ENCODE assay signal across 21 cellular contexts in genomic region chr22:18059473-18059872, GRCh38. TPM values are rescaled to one million over a fixed set of nuclear protein-coding genes. Genes with fewer than 3 reads are reported as not detected.
A peak's percentile ranks its signal among the peaks of the same experiment; 100 is the strongest.
DNase-seq lines count a peak whose midpoint lies in the region; ATAC-seq, FAIRE-seq and TF ChIP-seq lines count a peak whose summit lies in the region.
"Had no signal": no experiment of that assay in that cellular context is flagged by ENCODE, and none has a peak within 500 bp of the region (broad histone marks: within the 10 kb centered on the region; RNA-seq: fewer than 3 reads in every experiment).

No MANE protein-coding gene starts in this region.

- dilution Hi-C loops in IMR-90 (cut with HindIII; ENCODE audit: low sequenced_read_pairs, unreplicated experiment), result no loop called here

- H3K9ac ChIP-seq in IMR-90 (ENCODE audit: low read depth, low read length), result no peak overlapping the region
- no peak overlapping the region for H3K9ac ChIP-seq in GM12878 (ENCODE audit: control insufficient read depth, insufficient read depth, low read length)
- no peak overlapping the region for H3K9ac ChIP-seq in neural progenitor cell
- H3K9ac ChIP-seq: BLaER1 treated with 17β-estradiol and CSF1 and Interleukin-3, amounts not matched to agents 10 nM and 100 nM had no signal

- H3F3A ChIP-seq in neural progenitor cell (ENCODE audit: low read depth), result no peaks in the 10 kb centered on the region

- no peak overlapping the region for H4K8ac ChIP-seq in IMR-90 (ENCODE audit: low read depth in 2 of 2, low read length in 2 of 2)

- no peak overlapping the region for H2AFZ ChIP-seq in IMR-90 (replicated peaks; ENCODE audit: low read length, poor library complexity)
- no peak overlapping the region for H2AFZ ChIP-seq in GM12878 (ENCODE audit: control insufficient read depth, low read depth, low read length)
- no peak overlapping the region for H2AFZ ChIP-seq in neural progenitor cell (replicated peaks)

- H4K20me1 ChIP-seq in IMR-90 (ENCODE audit: insufficient read depth, low read length), result no peaks in the 10 kb centered on the region
- H4K20me1 ChIP-seq in GM12878 (ENCODE audit: control insufficient read depth, insufficient read depth), result no peaks in the 10 kb centered on the region
- H4K20me1 ChIP-seq in neural progenitor cell (ENCODE audit: low read depth), result no peaks in the 10 kb centered on the region
- H4K20me1 ChIP-seq: BLaER1 treated with 17β-estradiol and CSF1 and Interleukin-3, amounts not matched to agents 10 nM and 100 nM had no signal

- no peak overlapping the region for H2AK9ac ChIP-seq in IMR-90 (replicated peaks; ENCODE audit: low read depth, low read length, poor library complexity)

- BruUV-seq in IMR-90 (replicated peaks; lab: Mats Ljungman, UMichigan), result no TSS peak
- no TSS peak for BruUV-seq in GM12878 (replicated peaks; lab: Mats Ljungman, UMichigan)

- intact Hi-C loops in IMR-90 (cut with micrococcal nuclease) (no loop called here), GM12878 (cut with micrococcal nuclease; ENCODE audit: unreplicated experiment) (no loop called here), lower lobe of right lung (cut with DNase I) (no loop called here)

- no peak for ATAC-seq in IMR-90 (ENCODE audit: low read depth)
- ATAC-seq in GM12878, result no peak
- ATAC-seq in naive B cell (ENCODE audit: low read depth in 2 of 2), result no peak
- no peak for ATAC-seq in GM21723 (IDR thresholded peaks at IDR 0.05; ENCODE audit: unreplicated experiment)
- no peak for ATAC-seq in lower lobe of right lung
- ATAC-seq: CD8-positive, alpha-beta T cell; PC-3 had no signal

- peak overlapping the region; percentile 53; the same call in 2 of the 3 replicates for H2BK15ac ChIP-seq in IMR-90 (ENCODE audit: low read depth, low read length)

- H3K23ac ChIP-seq in IMR-90 (ENCODE audit: low read depth, low read length), result no peak overlapping the region

- H3K27ac Mint-ChIP-seq in naive B cell, result peak overlapping the region; percentile 7 to 100 (median 81)
- no peak overlapping the region for H3K27ac Mint-ChIP-seq in neural progenitor cell
- H3K27ac Mint-ChIP-seq: CD8-positive, alpha-beta T cell had no signal

- FAIRE-seq in GM12878 (lab: Jason Lieb, UNC), result no peak
- FAIRE-seq: A204.1, G401.6 had no signal

- no peak overlapping the region for H4K5ac ChIP-seq in IMR-90 (ENCODE audit: low read depth, low read length)

- H3K27ac ChIP-seq in AG04450 (ENCODE audit: low read depth, low read length) (peak overlapping the region; percentile 11), IMR-90 (ENCODE audit: insufficient read depth, low read length) (no peak overlapping the region), GM12878 (ENCODE audit: control insufficient read depth, insufficient read depth) (no peak overlapping the region), lower lobe of right lung (no peak overlapping the region), neural progenitor cell (no peak overlapping the region)
- H3K27ac ChIP-seq: BLaER1 treated with 17β-estradiol and CSF1 and Interleukin-3, amounts not matched to agents 10 nM and 100 nM had no signal

- CTCF ChIA-PET in AG04450 (lab: Charles Lee), result interaction anchor here (1.0 kb wide), 1 partner anchor 17 kb away, joined by 3 read pairs; no protein-coding TSS in a partner anchor
- CTCF ChIA-PET in IMR-90 (lab: Yijun Ruan, JAX), result no interaction called here
- CTCF ChIA-PET in GM12878 (lab: Yijun Ruan, JAX), result interaction anchor here (7.6 kb wide), 1 partner anchor 17 kb away, joined by 75 read pairs; the partner anchor contains the start of gene PEX26

- no peak for DNase-seq in AG04450 (ENCODE audit: low read depth, low spot score)
- no peak for DNase-seq in IMR-90
- no peak for DNase-seq in GM12878 (ENCODE audit: low read depth, low spot score)
- DNase-seq in naive B cell, result no peak
- DNase-seq in lower lobe of right lung, result no peak
- DNase-seq in activated CD4-positive, alpha-beta T cell treated with anti-CD3 and anti-CD28 coated beads for 1 hour, result no peak
- no peak for DNase-seq in neural progenitor cell (ENCODE audit: low spot score)
- DNase-seq: CD8-positive, alpha-beta T cell; H7; MM.1S; NCI-H1048; NCI-H1417 treated with DMSO at 0.1 percent for 48 hours; NCI-H187; NCI-H446; NCI-H526 treated with DMSO at 0.1 percent for 48 hours; PC-3; SHP77 had no signal

- H3K4me2 ChIP-seq in IMR-90 (ENCODE audit: low read depth, low read length) (no peak overlapping the region), GM12878 (ENCODE audit: control insufficient read depth, insufficient read depth) (no peak overlapping the region), neural progenitor cell (no peak overlapping the region)
- H3K4me2 ChIP-seq: BLaER1 treated with 17β-estradiol and CSF1 and Interleukin-3, amounts not matched to agents 10 nM and 100 nM had no signal

- peak overlapping the region; percentile 20; the same call in 1 of the 2 replicates for H2BK120ac ChIP-seq in IMR-90 (ENCODE audit: low read depth, low read length)

- H3K36me3 ChIP-seq in IMR-90 (ENCODE audit: control insufficient read depth, insufficient read depth, low read length) (no peaks in the 10 kb centered on the region), GM12878 (ENCODE audit: control insufficient read depth in 2 of 2, insufficient read depth in 2 of 2, low read length in 1 of 2) (no peaks in the 10 kb centered on the region), lower lobe of right lung (no peaks in the 10 kb centered on the region), neural progenitor cell (no peaks in the 10 kb centered on the region)
- H3K36me3 ChIP-seq: BLaER1 treated with 17β-estradiol and CSF1 and Interleukin-3, amounts not matched to agents 10 nM and 100 nM had no signal

- RAD21 ChIA-PET in GM12878 (lab: Charles Lee; ENCODE audit: unreplicated experiment), result interaction anchor here (0.9 to 5.2 kb wide), 2 partner anchors 17 to 31 kb away, joined by 3 to 78 read pairs; partner anchors contain the start of gene PEX26

- no peak for TF ChIP-seq EP300 in GM12878 (IDR thresholded peaks at IDR 0.05; ENCODE audit: borderline replicate concordance in 1 of 2, control insufficient read depth in 1 of 2, low read depth in 2 of 2, low read length in 2 of 2)

- no peaks in the 10 kb centered on the region for H3K79me2 ChIP-seq in GM12878 (ENCODE audit: control insufficient read depth, insufficient read depth, low read length)
- no peaks in the 10 kb centered on the region for H3K79me2 ChIP-seq in neural progenitor cell (ENCODE audit: low read depth)

- H3K27me3 ChIP-seq in AG04450 (ENCODE audit: control insufficient read depth, insufficient read depth, low read length), result no peaks in the 10 kb centered on the region
- no peaks in the 10 kb centered on the region for H3K27me3 ChIP-seq in IMR-90 (ENCODE audit: control insufficient read depth, insufficient read depth, low read length)
- H3K27me3 ChIP-seq in GM12878 (replicated peaks in 1 of 2; ENCODE audit: control insufficient read depth in 2 of 2, insufficient read depth in 2 of 2, low read length in 1 of 2), result no peaks in the 10 kb centered on the region
- no peaks in the 10 kb centered on the region for H3K27me3 ChIP-seq in lower lobe of right lung (ENCODE audit: low read depth)
- no peaks in the 10 kb centered on the region for H3K27me3 ChIP-seq in neural progenitor cell
- H3K27me3 ChIP-seq: BLaER1 treated with 17β-estradiol and CSF1 and Interleukin-3, amounts not matched to agents 10 nM and 100 nM had no signal

- TF ChIP-seq CTCF in AG04450 (IDR thresholded peaks at IDR 0.05; ENCODE audit: low read depth, low read length) (no peak), IMR-90 (conservative IDR thresholded peaks at IDR 0.05; ENCODE audit: low read depth, low read length) (no peak), GM12878 (IDR thresholded peaks at IDR 0.05 in 2 of 3, conservative IDR thresholded peaks at IDR 0.05 in 1 of 3; ENCODE audit: control insufficient read depth in 2 of 3, extremely low read depth in 1 of 3, insufficient read depth in 1 of 3, low read depth in 3 of 3, low read length in 3 of 3) (no peak), lower lobe of right lung (IDR thresholded peaks at IDR 0.05) (no peak), neural progenitor cell (IDR thresholded peaks at IDR 0.05) (no peak)

- TF ChIP-seq RAD21 in IMR-90 (IDR thresholded peaks at IDR 0.05; ENCODE audit: low read length), result no peak
- no peak for TF ChIP-seq RAD21 in GM12878 (IDR thresholded peaks at IDR 0.05; ENCODE audit: insufficient read depth, low read depth, low read length)

- H3K79me1 ChIP-seq in IMR-90 (ENCODE audit: low read depth in 1 of 2, low read length in 2 of 2), result no peaks in the 10 kb centered on the region

- no peak overlapping the region for H2BK5ac ChIP-seq in IMR-90 (ENCODE audit: low read depth, low read length, poor library complexity, severe bottlenecking)

- H3K4me1 Mint-ChIP-seq in naive B cell (peaks cover 46 to 50% (median 46%) of the 10 kb centered on the region in 3 donors), neural progenitor cell (peaks cover 7% of the 10 kb centered on the region)

- H3K9me3 ChIP-seq in AG04450 (ENCODE audit: control insufficient read depth, insufficient read depth, low read length), result no peaks in the 10 kb centered on the region
- no peaks in the 10 kb centered on the region for H3K9me3 ChIP-seq in IMR-90 (ENCODE audit: control insufficient read depth, insufficient read depth, low read length)
- no peaks in the 10 kb centered on the region for H3K9me3 ChIP-seq in GM12878 (replicated peaks; ENCODE audit: control insufficient read depth, insufficient read depth, low read length)
- no peaks in the 10 kb centered on the region for H3K9me3 ChIP-seq in lower lobe of right lung
- no peaks in the 10 kb centered on the region for H3K9me3 ChIP-seq in neural progenitor cell (ENCODE audit: low read depth)

- H3K36me3 Mint-ChIP-seq in naive B cell (no peaks in the 10 kb centered on the region), neural progenitor cell (no peaks in the 10 kb centered on the region)
- H3K36me3 Mint-ChIP-seq: CD8-positive, alpha-beta T cell had no signal

- H3K9me3 Mint-ChIP-seq in naive B cell (no peaks in the 10 kb centered on the region), neural progenitor cell (no peaks in the 10 kb centered on the region)
- H3K9me3 Mint-ChIP-seq: CD8-positive, alpha-beta T cell had no signal

- 100% methylated on average over 1 of the region's 3 CpGs; no CpG with 5 or more reads in 1 of the 2 experiments for WGBS in IMR-90 (ENCODE audit: extremely low coverage in 2 of 2, insufficient read length in 1 of 2), 2 experiments
- WGBS in GM12878 (ENCODE audit: insufficient coverage, insufficient replicate concordance, low lambda C conversion rate, missing lambda C conversion rate), result 93% methylated on average over 3 of the region's 3 CpGs

- H2AK5ac ChIP-seq in IMR-90 (ENCODE audit: low read depth, low read length), result peak overlapping the region; percentile 81; the same call in 1 of the 2 replicates

- no peaks in the 10 kb centered on the region for H3K27me3 Mint-ChIP-seq in naive B cell
- H3K27me3 Mint-ChIP-seq in neural progenitor cell (ENCODE audit: insufficient read depth, low read depth), result no peaks in the 10 kb centered on the region

- no peak overlapping the region for H3K18ac ChIP-seq in IMR-90 (ENCODE audit: low read depth, low read length)

- H3K56ac ChIP-seq in IMR-90 (ENCODE audit: extremely low read depth, insufficient read depth, low read length), result no peak overlapping the region

- POLR2A ChIA-PET in AG04450 (lab: Yijun Ruan, JAX), result no interaction called here
- POLR2A ChIA-PET in IMR-90 (lab: Charles Lee; ENCODE audit: unreplicated experiment), result no interaction called here
- POLR2A ChIA-PET in GM12878 (lab: Charles Lee), result interaction anchor here (0.5 to 4.2 kb wide), 3 partner anchors 17 to 822 kb away, joined by 3 to 27 read pairs (median 7); partner anchors contain the start of genes PEX26 and USP18

- H4K91ac ChIP-seq in IMR-90 (ENCODE audit: insufficient read depth, low read depth, low read length), result peak overlapping the region; percentile 49; the same call in 1 of the 2 replicates

- H3K4me3 Mint-ChIP-seq in naive B cell (peak overlapping the region in 1 of 8 donors; percentile 7), neural progenitor cell (no peak overlapping the region)
- H3K4me3 Mint-ChIP-seq: CD8-positive, alpha-beta T cell had no signal

- H2BK20ac ChIP-seq in IMR-90 (ENCODE audit: low read depth, low read length), result no peak overlapping the region

- H3K14ac ChIP-seq in IMR-90 (replicated peaks; ENCODE audit: low read depth, low read length), result no peak overlapping the region

- H3K4me1 ChIP-seq in IMR-90 (ENCODE audit: control insufficient read depth, insufficient read depth, low read length) (peaks cover 20% of the 10 kb centered on the region), GM12878 (ENCODE audit: control insufficient read depth, insufficient read depth, low read length) (peaks cover 30% of the 10 kb centered on the region), lower lobe of right lung (peaks cover 27% of the 10 kb centered on the region), neural progenitor cell (no peaks in the 10 kb centered on the region)

- TF ChIP-seq POLR2A in IMR-90 (IDR thresholded peaks at IDR 0.05; ENCODE audit: low read depth, low read length) (no peak), GM12878 (IDR thresholded peaks at IDR 0.05; ENCODE audit: low read depth, low read length) (no peak)

- in situ Hi-C loops in IMR-90 (cut with MboI; ENCODE audit: low sequenced_read_pairs) (loop anchor here (25.0 kb wide), 1 partner anchor 497 kb away; the partner anchor contains the start of gene SLC25A18), GM12878 (cut with MboI) (no loop called here)

- SMC1A ChIA-PET in GM12878 (lab: Charles Lee; ENCODE audit: uncharacterized antibody, unreplicated experiment), result interaction anchor here (1.0 to 6.2 kb wide), 4 partner anchors 9 to 47 kb away, joined by 3 to 86 read pairs (median 36); partner anchors contain the start of gene PEX26

- no peak overlapping the region for H3K4me3 ChIP-seq in AG04450 (ENCODE audit: low read depth, low read length)
- H3K4me3 ChIP-seq in IMR-90 (ENCODE audit: insufficient read depth, low read depth, low read length), result no peak overlapping the region
- H3K4me3 ChIP-seq in GM12878, result no peak overlapping the region
- H3K4me3 ChIP-seq in lower lobe of right lung, result no peak overlapping the region
- no peak overlapping the region for H3K4me3 ChIP-seq in neural progenitor cell
- H3K4me3 ChIP-seq: BLaER1 treated with 17β-estradiol and CSF1 and Interleukin-3, amounts not matched to agents 10 nM and 100 nM had no signal

- peaks cover 16% of the 10 kb centered on the region for H3K9me1 ChIP-seq in IMR-90 (ENCODE audit: insufficient read depth, low read length)

- H3K4ac ChIP-seq in IMR-90 (ENCODE audit: low read depth, low read length), result peak overlapping the region; percentile 21; the same call in 1 of the 2 replicates

RNA-seq across cellular contexts. Expression of gene PEX26, which starts 18.3 kb away (rescaled TPM):
- polyA plus RNA-seq in AG04450 (2011; rRNA removed) (20.8 and 24.8 TPM in 2 replicates), IMR-90 (2012; rRNA removed) (17.8 and 18.5 TPM in 2 replicates), GM12878 (2011; rRNA removed) (21.5 and 29.1 TPM in 2 replicates), GM12878 (2014; fragmentation: Illumina TruSeq; extraction: Trizol) (15.3 and 25.2 TPM in 2 replicates), GM12878 (2014; fragmentation: Nextera tagmentation; extraction: Ambion mirVana) (1 to 10 TPM in 1 of 2 experiments, under 1 TPM in 1; 0.79 to 1.1 TPM), GM12878 (2014; rRNA removed) (35.5 and 39.9 TPM in 2 replicates), GM12878 (2016; fragmentation: Nextera tagmentation; extraction: Ambion mirVana) (1 to 10 TPM; 6.2 to 6.9 TPM), naive B cell (ENCODE audit: low read depth in 6 of 6) (1 to 10 TPM; 1.0 to 4.3 (median 2.4) TPM)
- 27.3 and 35.8 TPM in 2 replicates for polyA minus RNA-seq in AG04450 (2011; rRNA and poly(A)+ RNA removed)
- total RNA-seq in IMR-90 (2012; rRNA removed) (10.6 and 12.2 TPM in 2 replicates), GM12878 (2014; rRNA removed) (24.1 and 25.8 TPM in 2 replicates), GM12878 (2014; rRNA removed; fragmentation: Illumina TruSeq; extraction: Trizol) (16.6 and 19.7 TPM in 2 replicates), GM12878 (2021) (50.0 and 50.8 TPM in 2 replicates), lower lobe of right lung (31.5 TPM), neural progenitor cell (ENCODE audit: low replicate concordance) (22.9 and 36.6 TPM in 2 replicates)
- polyA plus RNA-seq in IMR-90 (2012; cell fraction: cytosol; rRNA removed), result 12.2 and 14.4 TPM in 2 replicates
- polyA plus RNA-seq in IMR-90 (2012; cell fraction: nucleus; rRNA removed; ENCODE audit: low replicate concordance), result 12.7 and 13.0 TPM in 2 replicates
- 32.1 and 35.1 TPM in 2 replicates for total RNA-seq in GM12878 (2013; cell fraction: nucleolus; rRNA removed)
- 10.9 TPM for polyA plus RNA-seq in GM12878 (2011; ENCODE audit: low read depth)
- 45.9 and 46.4 TPM in 2 replicates for polyA plus RNA-seq in GM12878 (2011; cell fraction: cytosol; rRNA removed)
- 21.1 and 25.5 TPM in 2 replicates for polyA plus RNA-seq in GM12878 (2011; cell fraction: nucleus; rRNA removed)
- 20.4 and 25.0 TPM in 2 replicates for polyA plus RNA-seq in GM12878 (2012)
- polyA minus RNA-seq in GM12878 (2011; rRNA and poly(A)+ RNA removed), result 35.8 and 47.0 TPM in 2 replicates
- 16.1 and 18.3 TPM in 2 replicates for polyA minus RNA-seq in GM12878 (2011; cell fraction: cytosol; rRNA and poly(A)+ RNA removed)
- polyA minus RNA-seq in GM12878 (2011; cell fraction: nucleus; rRNA and poly(A)+ RNA removed), result 8.1 and 13.5 TPM in 2 replicates

RNA-seq across cellular contexts. Expression of gene MICAL3, which starts 35.1 kb away (rescaled TPM):
- polyA plus RNA-seq in AG04450 (2011; rRNA removed), result 17.8 and 18.5 TPM in 2 replicates
- 29.1 and 40.9 TPM in 2 replicates for polyA minus RNA-seq in AG04450 (2011; rRNA and poly(A)+ RNA removed)
- total RNA-seq in IMR-90 (2012; rRNA removed), result 16.1 and 17.6 TPM in 2 replicates
- 26.8 and 30.0 TPM in 2 replicates for polyA plus RNA-seq in IMR-90 (2012; rRNA removed)
- 10.9 and 13.3 TPM in 2 replicates for polyA plus RNA-seq in IMR-90 (2012; cell fraction: cytosol; rRNA removed)
- polyA plus RNA-seq in IMR-90 (2012; cell fraction: nucleus; rRNA removed; ENCODE audit: low replicate concordance), result 92.0 and 112 TPM in 2 replicates
- total RNA-seq in GM12878 (2013; cell fraction: nucleolus; rRNA removed), result 350 and 390 TPM in 2 replicates
- 24.1 and 26.8 TPM in 2 replicates for total RNA-seq in GM12878 (2014; rRNA removed)
- total RNA-seq in GM12878 (2014; rRNA removed; fragmentation: Illumina TruSeq; extraction: Trizol), result 27.0 and 30.5 TPM in 2 replicates
- total RNA-seq in GM12878 (2021), result 88.1 and 92.2 TPM in 2 replicates
- polyA plus RNA-seq in GM12878 (2011; ENCODE audit: low read depth), result 10.0 TPM
- 12.6 and 21.2 TPM in 2 replicates for polyA plus RNA-seq in GM12878 (2011; rRNA removed)
- polyA plus RNA-seq in GM12878 (2011; cell fraction: cytosol; rRNA removed), result 10.7 and 12.7 TPM in 2 replicates
- 68.4 and 143 TPM in 2 replicates for polyA plus RNA-seq in GM12878 (2011; cell fraction: nucleus; rRNA removed)
- polyA plus RNA-seq in GM12878 (2012), result 17.8 and 21.9 TPM in 2 replicates
- 44.7 and 57.4 TPM in 2 replicates for polyA plus RNA-seq in GM12878 (2014; fragmentation: Illumina TruSeq; extraction: Trizol)
- polyA plus RNA-seq in GM12878 (2014; fragmentation: Nextera tagmentation; extraction: Ambion mirVana), result 1 to 10 TPM; 2.6 to 3.3 TPM
- 30.8 and 36.1 TPM in 2 replicates for polyA plus RNA-seq in GM12878 (2014; rRNA removed)
- polyA plus RNA-seq in GM12878 (2016; fragmentation: Nextera tagmentation; extraction: Ambion mirVana), result 10 to 100 TPM; 11.0 to 16.4 TPM
- 47.1 and 52.2 TPM in 2 replicates for polyA minus RNA-seq in GM12878 (2011; rRNA and poly(A)+ RNA removed)
- 18.7 and 21.0 TPM in 2 replicates for polyA minus RNA-seq in GM12878 (2011; cell fraction: cytosol; rRNA and poly(A)+ RNA removed)
- 46.8 and 73.0 TPM in 2 replicates for polyA minus RNA-seq in GM12878 (2011; cell fraction: nucleus; rRNA and poly(A)+ RNA removed)
- polyA plus RNA-seq in naive B cell (ENCODE audit: low read depth in 6 of 6), result 10 to 100 TPM; 10.9 to 28.0 (median 15.6) TPM
- total RNA-seq in lower lobe of right lung, result 23.5 TPM
- total RNA-seq in neural progenitor cell (ENCODE audit: low replicate concordance), result 32.7 and 33.6 TPM in 2 replicates

RNA-seq across cellular contexts. Expression of gene TUBA8, which starts 51.1 kb away (rescaled TPM):
- 2.7 and 3.0 TPM in 2 replicates for polyA plus RNA-seq in AG04450 (2011; rRNA removed)
- polyA minus RNA-seq in AG04450 (2011; rRNA and poly(A)+ RNA removed), result 2.7 and 3.5 TPM in 2 replicates
- total RNA-seq in IMR-90 (2012; rRNA removed), result 1.4 and 1.9 TPM in 2 replicates
- polyA plus RNA-seq in IMR-90 (2012; rRNA removed), result 2.2 and 2.8 TPM in 2 replicates
- polyA plus RNA-seq in IMR-90 (2012; cell fraction: cytosol; rRNA removed), result 1.3 and 2.5 TPM in 2 replicates
- 4.1 and 6.9 TPM in 2 replicates for polyA plus RNA-seq in IMR-90 (2012; cell fraction: nucleus; rRNA removed; ENCODE audit: low replicate concordance)
- 7.2 and 8.4 TPM in 2 replicates for total RNA-seq in GM12878 (2013; cell fraction: nucleolus; rRNA removed)
- 20.9 and 24.1 TPM in 2 replicates for total RNA-seq in GM12878 (2014; rRNA removed)
- 11.9 and 14.7 TPM in 2 replicates for total RNA-seq in GM12878 (2014; rRNA removed; fragmentation: Illumina TruSeq; extraction: Trizol)
- 21.0 and 21.1 TPM in 2 replicates for total RNA-seq in GM12878 (2021)
- polyA plus RNA-seq in GM12878 (2011; ENCODE audit: low read depth), result 7.9 TPM
- polyA plus RNA-seq in GM12878 (2011; rRNA removed), result 4.1 and 7.0 TPM in 2 replicates
- 11.6 and 12.3 TPM in 2 replicates for polyA plus RNA-seq in GM12878 (2011; cell fraction: cytosol; rRNA removed)
- polyA plus RNA-seq in GM12878 (2011; cell fraction: nucleus; rRNA removed), result 6.2 and 6.5 TPM in 2 replicates
- 8.5 and 13.0 TPM in 2 replicates for polyA plus RNA-seq in GM12878 (2012)
- 13.1 and 23.7 TPM in 2 replicates for polyA plus RNA-seq in GM12878 (2014; fragmentation: Illumina TruSeq; extraction: Trizol)
- polyA plus RNA-seq in GM12878 (2014; fragmentation: Nextera tagmentation; extraction: Ambion mirVana), result 1 to 10 TPM; 2.2 to 5.5 TPM
- 25.5 and 26.0 TPM in 2 replicates for polyA plus RNA-seq in GM12878 (2014; rRNA removed)
- polyA plus RNA-seq in GM12878 (2016; fragmentation: Nextera tagmentation; extraction: Ambion mirVana), result 10 to 100 TPM; 27.3 to 30.3 TPM
- polyA minus RNA-seq in GM12878 (2011; rRNA and poly(A)+ RNA removed), result 4.2 and 7.4 TPM in 2 replicates
- 1.4 and 1.6 TPM in 2 replicates for polyA minus RNA-seq in GM12878 (2011; cell fraction: cytosol; rRNA and poly(A)+ RNA removed)
- polyA minus RNA-seq in GM12878 (2011; cell fraction: nucleus; rRNA and poly(A)+ RNA removed), result 0.48 and 1.4 TPM in 2 replicates
- polyA plus RNA-seq in naive B cell (ENCODE audit: low read depth in 6 of 6), result 1 to 10 TPM in 3 of 6 donors, under 1 TPM in 2, not detected in 1; 0.78 to 2.4 (median 1.4) TPM
- 1.3 TPM for total RNA-seq in lower lobe of right lung
- total RNA-seq in neural progenitor cell (ENCODE audit: low replicate concordance), result 0.09 and 0.39 TPM in 2 replicates
